In genomic region chr6:104575536-104575935, GRCh38 we compare ENCODE assay signal across 27 cellular contexts.
"Had no signal": no experiment of that assay in that cellular context is flagged by ENCODE, and none has a peak within 500 bp of the region (broad histone marks: within the 10 kb centered on the region; RNA-seq: fewer than 3 reads in every experiment).

No MANE protein-coding gene starts in this region.

- H3K27me3 Mint-ChIP-seq: progenitor cell of endocrine pancreas; stimulated activated naive B cell treated with anti-CD40 and anti-IgM and Interleukin-4, amounts not matched to agents 10 μg/mL and 1 μg/mL and 100 μg/mL, for 72 hours; stimulated activated naive CD8-positive, alpha-beta T cell treated with anti-CD3 and anti-CD28 coated beads, Interleukin-15, Interleukin-2, amounts not matched to agents 100 ng/mL and 50 ng/mL, for 24 hours had no signal

- H3K36me3 ChIP-seq: esophagus squamous epithelium, heart right ventricle, left lung, neural progenitor cell, right lobe of liver, suprapubic skin, transverse colon, upper lobe of right lung, uterus had no signal

- H3K9me3 Mint-ChIP-seq: neural progenitor cell had no signal

- ATAC-seq: heart right ventricle; left cardiac atrium; left lung; naive thymus-derived CD4-positive, alpha-beta T cell; right lobe of liver; stimulated activated naive B cell treated with anti-CD40 and anti-IgM and Interleukin-4, amounts not matched to agents 10 μg/mL and 1 μg/mL and 100 μg/mL, for 72 hours; upper lobe of right lung had no signal

- H3K4me1 Mint-ChIP-seq: naive thymus-derived CD4-positive, alpha-beta T cell; nephron; stimulated activated naive B cell treated with anti-CD40 and anti-IgM and Interleukin-4, amounts not matched to agents 10 μg/mL and 1 μg/mL and 100 μg/mL, for 72 hours had no signal

- DNase-seq: dermis blood vessel endothelial cell; effector memory CD4-positive, alpha-beta T cell; erythroblast; esophagus squamous epithelium; foreskin melanocyte; glutamatergic neuron; heart right ventricle; hippocampal formation; left cardiac atrium; left lung; mesenchymal stem cell; midbrain; naive thymus-derived CD4-positive, alpha-beta T cell; right lobe of liver; small intestine; stimulated activated CD4-positive, alpha-beta T cell treated with anti-CD3 and anti-CD28 coated beads, Interleukin-15, amount 100 ng/mL, for 24 hours; stimulated activated CD4-positive, alpha-beta T cell treated with anti-CD3 and anti-CD28 coated beads, Interleukin-2, amount 100 ng/mL, for 48 hours; stimulated activated naive B cell treated with anti-CD40 and anti-IgM and Interleukin-4, amounts not matched to agents 10 μg/mL and 1 μg/mL and 100 μg/mL, for 72 hours; transverse colon; upper lobe of right lung; uterus had no signal

- H3K4me3 Mint-ChIP-seq: naive thymus-derived CD4-positive, alpha-beta T cell; nephron; neural progenitor cell; stimulated activated naive B cell treated with anti-CD40 and anti-IgM and Interleukin-4, amounts not matched to agents 10 μg/mL and 1 μg/mL and 100 μg/mL, for 72 hours; stimulated activated naive CD8-positive, alpha-beta T cell treated with anti-CD3 and anti-CD28 coated beads, Interleukin-15, Interleukin-2, amounts not matched to agents 100 ng/mL and 50 ng/mL, for 24 hours had no signal

- H3K36me3 Mint-ChIP-seq: naive thymus-derived CD4-positive, alpha-beta T cell; neural progenitor cell; stimulated activated naive B cell treated with anti-CD40 and anti-IgM and Interleukin-4, amounts not matched to agents 10 μg/mL and 1 μg/mL and 100 μg/mL, for 72 hours had no signal

- H3K4me3 ChIP-seq: coronary artery, esophagus squamous epithelium, heart right ventricle, left lung, neural progenitor cell, right lobe of liver, suprapubic skin, transverse colon, upper lobe of right lung, uterus had no signal

- H3K27me3 ChIP-seq: esophagus squamous epithelium, heart right ventricle, left lung, neural progenitor cell, right lobe of liver, suprapubic skin, transverse colon, upper lobe of right lung, uterus had no signal

- H3K27ac Mint-ChIP-seq: naive thymus-derived CD4-positive, alpha-beta T cell; neural progenitor cell; progenitor cell of endocrine pancreas; stimulated activated naive B cell treated with anti-CD40 and anti-IgM and Interleukin-4, amounts not matched to agents 10 μg/mL and 1 μg/mL and 100 μg/mL, for 72 hours; stimulated activated naive CD8-positive, alpha-beta T cell treated with anti-CD3 and anti-CD28 coated beads, Interleukin-15, Interleukin-2, amounts not matched to agents 100 ng/mL and 50 ng/mL, for 24 hours had no signal
